ENCODE assay signal across 1 cellular context in the genomic region with DNA sequence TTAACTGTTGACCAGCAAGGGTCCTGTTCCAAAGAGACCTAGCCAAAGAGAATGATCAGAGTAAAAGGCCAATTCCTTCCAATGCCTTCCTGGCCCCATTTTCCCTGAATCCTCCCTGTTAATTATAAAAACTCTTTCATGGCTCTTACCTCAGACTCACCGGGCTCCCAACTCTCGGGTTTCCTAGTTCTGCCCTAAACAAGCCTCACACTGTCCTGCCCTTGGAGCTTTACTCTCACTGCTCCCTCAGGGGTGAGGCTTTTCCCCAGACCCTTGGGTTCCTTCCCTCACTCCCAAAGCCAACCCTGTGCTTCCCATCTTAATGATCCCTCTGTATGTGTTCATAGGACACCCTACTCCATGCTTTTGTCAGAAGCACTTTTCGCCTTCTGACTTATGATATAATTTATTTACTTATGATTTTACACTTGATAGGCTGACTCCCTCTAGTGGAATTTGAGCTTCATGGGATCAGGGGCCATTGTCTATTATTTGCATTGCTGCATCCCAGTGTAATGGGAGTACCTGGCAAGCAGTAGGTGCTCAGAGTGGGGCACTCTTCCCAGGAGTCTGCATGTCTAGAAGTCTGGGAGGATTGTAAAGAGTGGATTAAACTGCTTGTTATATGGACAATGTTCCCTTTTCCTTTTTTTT.
TF ChIP-seq lines count a peak whose summit lies in the region.

No MANE protein-coding gene starts in this region.

TF ChIP-seq in HEK293, 187 proteins besides CTCF, POLR2A, EP300 and RAD21 (continued from another document and continues in another):
- TF ChIP-seq, protein P1, sequence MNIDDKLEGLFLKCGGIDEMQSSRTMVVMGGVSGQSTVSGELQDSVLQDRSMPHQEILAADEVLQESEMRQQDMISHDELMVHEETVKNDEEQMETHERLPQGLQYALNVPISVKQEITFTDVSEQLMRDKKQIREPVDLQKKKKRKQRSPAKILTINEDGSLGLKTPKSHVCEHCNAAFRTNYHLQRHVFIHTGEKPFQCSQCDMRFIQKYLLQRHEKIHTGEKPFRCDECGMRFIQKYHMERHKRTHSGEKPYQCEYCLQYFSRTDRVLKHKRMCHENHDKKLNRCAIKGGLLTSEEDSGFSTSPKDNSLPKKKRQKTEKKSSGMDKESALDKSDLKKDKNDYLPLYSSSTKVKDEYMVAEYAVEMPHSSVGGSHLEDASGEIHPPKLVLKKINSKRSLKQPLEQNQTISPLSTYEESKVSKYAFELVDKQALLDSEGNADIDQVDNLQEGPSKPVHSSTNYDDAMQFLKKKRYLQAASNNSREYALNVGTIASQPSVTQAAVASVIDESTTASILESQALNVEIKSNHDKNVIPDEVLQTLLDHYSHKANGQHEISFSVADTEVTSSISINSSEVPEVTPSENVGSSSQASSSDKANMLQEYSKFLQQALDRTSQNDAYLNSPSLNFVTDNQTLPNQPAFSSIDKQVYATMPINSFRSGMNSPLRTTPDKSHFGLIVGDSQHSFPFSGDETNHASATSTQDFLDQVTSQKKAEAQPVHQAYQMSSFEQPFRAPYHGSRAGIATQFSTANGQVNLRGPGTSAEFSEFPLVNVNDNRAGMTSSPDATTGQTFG (tag by site-specific recombination; IDR thresholded peaks at IDR 0.05; ENCODE audit: borderline replicate concordance): no peak
- TF ChIP-seq ZNF701 (tag by site-specific recombination; IDR thresholded peaks at IDR 0.05): no peak
- TF ChIP-seq, protein P2, sequence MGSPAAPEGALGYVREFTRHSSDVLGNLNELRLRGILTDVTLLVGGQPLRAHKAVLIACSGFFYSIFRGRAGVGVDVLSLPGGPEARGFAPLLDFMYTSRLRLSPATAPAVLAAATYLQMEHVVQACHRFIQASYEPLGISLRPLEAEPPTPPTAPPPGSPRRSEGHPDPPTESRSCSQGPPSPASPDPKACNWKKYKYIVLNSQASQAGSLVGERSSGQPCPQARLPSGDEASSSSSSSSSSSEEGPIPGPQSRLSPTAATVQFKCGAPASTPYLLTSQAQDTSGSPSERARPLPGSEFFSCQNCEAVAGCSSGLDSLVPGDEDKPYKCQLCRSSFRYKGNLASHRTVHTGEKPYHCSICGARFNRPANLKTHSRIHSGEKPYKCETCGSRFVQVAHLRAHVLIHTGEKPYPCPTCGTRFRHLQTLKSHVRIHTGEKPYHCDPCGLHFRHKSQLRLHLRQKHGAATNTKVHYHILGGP (tag by site-specific recombination; IDR thresholded peaks at IDR 0.05): no peak
- no peak for TF ChIP-seq ZNF544 (tag by site-specific recombination; IDR thresholded peaks at IDR 0.05)
- no peak for TF ChIP-seq ZNF473 (tag by site-specific recombination; IDR thresholded peaks at IDR 0.05)
- TF ChIP-seq TRIM28 (IDR thresholded peaks at IDR 0.05; ENCODE audit: borderline replicate concordance, low read length): no peak; the same call in 1 of the 2 replicates
- TF ChIP-seq KLF8 (tag by site-specific recombination; IDR thresholded peaks at IDR 0.05): peak; percentile 9; the same call in 1 of the 2 replicates
- no peak for TF ChIP-seq ZNF513 (tag by site-specific recombination; IDR thresholded peaks at IDR 0.05)
- no peak for TF ChIP-seq ZNF114 (tag by site-specific recombination; IDR thresholded peaks at IDR 0.05)
- no peak for TF ChIP-seq ZFHX2 (tag by site-specific recombination; conservative IDR thresholded peaks at IDR 0.05)
- no peak for TF ChIP-seq ZNF280C (tag by site-specific recombination; IDR thresholded peaks at IDR 0.05)
- TF ChIP-seq GLIS2 (tag by site-specific recombination; IDR thresholded peaks at IDR 0.05): no peak
- no peak for TF ChIP-seq ZNF133 (tag by site-specific recombination; IDR thresholded peaks at IDR 0.05)
- TF ChIP-seq PRDM10 (tag by site-specific recombination; IDR thresholded peaks at IDR 0.05): no peak
- TF ChIP-seq ZNF664 (tag by site-specific recombination; IDR thresholded peaks at IDR 0.05): no peak
- no peak for TF ChIP-seq ZFP3 (tag by site-specific recombination; IDR thresholded peaks at IDR 0.05; ENCODE audit: low read depth)
- TF ChIP-seq ZNF843 (tag by site-specific recombination; IDR thresholded peaks at IDR 0.05): no peak
- peak; percentile 75 for TF ChIP-seq OSR2 (tag by site-specific recombination; IDR thresholded peaks at IDR 0.05)
- TF ChIP-seq PATZ1 (tag by site-specific recombination; IDR thresholded peaks at IDR 0.05): peak; percentile 40; the same call in 1 of the 2 replicates
- no peak for TF ChIP-seq HOXC10 (CRISPR knock-in tag; IDR thresholded peaks at IDR 0.05)
- no peak for TF ChIP-seq SCRT2 (tag by site-specific recombination; IDR thresholded peaks at IDR 0.05)
- no peak for TF ChIP-seq ZNF658 (tag by site-specific recombination; IDR thresholded peaks at IDR 0.05)
- TF ChIP-seq ZNF214 (tag by site-specific recombination; IDR thresholded peaks at IDR 0.05; ENCODE audit: borderline replicate concordance): no peak
- no peak for TF ChIP-seq ZNF530 (tag by site-specific recombination; IDR thresholded peaks at IDR 0.05; ENCODE audit: low read depth)
- TF ChIP-seq ZNF202 (tag by site-specific recombination; IDR thresholded peaks at IDR 0.05; ENCODE audit: borderline replicate concordance): no peak
- TF ChIP-seq ZNF768 (tag by site-specific recombination; IDR thresholded peaks at IDR 0.05): no peak
- no peak for TF ChIP-seq ZBTB8A (tag by site-specific recombination; IDR thresholded peaks at IDR 0.05)
- TF ChIP-seq ZNF398 (tag by site-specific recombination; IDR thresholded peaks at IDR 0.05): no peak
- no peak for TF ChIP-seq ZNF488 (tag by site-specific recombination; IDR thresholded peaks at IDR 0.05)
- peak; percentile 44; the same call in 1 of the 2 replicates for TF ChIP-seq ZNF639 (tag by site-specific recombination; IDR thresholded peaks at IDR 0.05)
- TF ChIP-seq ZNF10 (tag by site-specific recombination; IDR thresholded peaks at IDR 0.05): no peak
- TF ChIP-seq, protein P3, sequence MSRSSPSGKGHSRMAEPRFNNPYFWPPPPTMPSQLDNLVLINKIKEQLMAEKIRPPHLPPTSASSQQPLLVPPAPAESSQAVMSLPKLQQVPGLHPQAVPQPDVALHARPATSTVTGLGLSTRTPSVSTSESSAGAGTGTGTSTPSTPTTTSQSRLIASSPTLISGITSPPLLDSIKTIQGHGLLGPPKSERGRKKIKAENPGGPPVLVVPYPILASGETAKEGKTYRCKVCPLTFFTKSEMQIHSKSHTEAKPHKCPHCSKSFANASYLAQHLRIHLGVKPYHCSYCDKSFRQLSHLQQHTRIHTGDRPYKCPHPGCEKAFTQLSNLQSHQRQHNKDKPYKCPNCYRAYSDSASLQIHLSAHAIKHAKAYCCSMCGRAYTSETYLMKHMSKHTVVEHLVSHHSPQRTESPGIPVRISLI (tag by site-specific recombination; IDR thresholded peaks at IDR 0.05): no peak
- TF ChIP-seq ZNF169 (tag by site-specific recombination; IDR thresholded peaks at IDR 0.05): no peak
- no peak for TF ChIP-seq ZNF223 (tag by site-specific recombination; IDR thresholded peaks at IDR 0.05)
- TF ChIP-seq ZNF555 (tag by site-specific recombination; conservative IDR thresholded peaks at IDR 0.05): no peak
- TF ChIP-seq ZNF391 (tag by site-specific recombination; IDR thresholded peaks at IDR 0.05; ENCODE audit: borderline replicate concordance, low read depth): no peak
